Comparison of ENCODE assay signal across 9 cellular contexts in genomic region chr19:49224856-49225255, GRCh38.
DNase-seq lines count a peak whose midpoint lies in the region; ATAC-seq and TF ChIP-seq lines count a peak whose summit lies in the region.
"Had no signal": no experiment of that assay in that cellular context is flagged by ENCODE, and none has a peak within 500 bp of the region (broad histone marks: within the 10 kb centered on the region; RNA-seq: fewer than 3 reads in every experiment).

No MANE protein-coding gene starts in this region.

- H3K9ac ChIP-seq in duodenal mucosa (ENCODE audit: low read depth in 1 of 2, low read length in 2 of 2): no peak overlapping the region

- H3K4me3 ChIP-seq in MG63: no peak overlapping the region
- H3K4me3 ChIP-seq in duodenal mucosa (ENCODE audit: low read depth in 1 of 2, low read length in 2 of 2): peak overlapping the region in 1 of 2 donors; percentile 36

- H3K4me1 ChIP-seq in duodenal mucosa (ENCODE audit: control insufficient read depth in 1 of 2, insufficient read depth in 2 of 2, low read length in 2 of 2): peaks cover 0 to 16% of the 10 kb centered on the region in 2 donors

- peak overlapping the region; percentile 20 for H3K27ac ChIP-seq in duodenal mucosa (ENCODE audit: low read depth, low read length)

- no peak overlapping the region for H3K27ac Mint-ChIP-seq in nephron
- H3K27ac Mint-ChIP-seq: activated naive CD4-positive, alpha-beta T cell treated with anti-CD3 and anti-CD28 coated beads, Interleukin-2, amount 50 U/mL, for 24 hours had no signal

- peaks cover 13% of the 10 kb centered on the region for H3K27me3 Mint-ChIP-seq in nephron (ENCODE audit: low read depth)

- H3K9me3 ChIP-seq in MG63 (peaks cover 3% of the 10 kb centered on the region; the same call in 1 of the 2 replicates), duodenal mucosa (ENCODE audit: control insufficient read depth in 1 of 2, low read length in 2 of 2) (no peaks in the 10 kb centered on the region)

- H3K27me3 ChIP-seq in MG63: no peaks in the 10 kb centered on the region
- H3K27me3 ChIP-seq in duodenal mucosa (ENCODE audit: control insufficient read depth in 1 of 2, insufficient read depth in 2 of 2, low read length in 2 of 2): no peaks in the 10 kb centered on the region

- peak; percentile 28 to 34 (median 34) for TF ChIP-seq CTCF in nephron (IDR thresholded peaks at IDR 0.05; ENCODE audit: unreplicated experiment in 3 of 3)

- peaks cover 5% of the 10 kb centered on the region for H3K4me1 Mint-ChIP-seq in nephron

- H3K36me3 ChIP-seq in MG63 (no peaks in the 10 kb centered on the region), duodenal mucosa (ENCODE audit: control insufficient read depth in 1 of 2, insufficient read depth in 2 of 2, low read length in 2 of 2) (no peaks in the 10 kb centered on the region)

- H3K36me3 Mint-ChIP-seq in nephron (ENCODE audit: low read depth): no peaks in the 10 kb centered on the region
- H3K36me3 Mint-ChIP-seq: activated naive CD4-positive, alpha-beta T cell treated with anti-CD3 and anti-CD28 coated beads, Interleukin-2, amount 50 U/mL, for 24 hours had no signal

- DNase-seq in SIG-M5 treated with dmso at 0.1 percent for 504 hours (lab: John Stamatoyannopoulos, UW; ENCODE audit: unreplicated experiment): peak; percentile 53
- DNase-seq in SIG-M5 (lab: John Stamatoyannopoulos, UW): no peak
- peak; percentile 75 for DNase-seq in MG63
- DNase-seq in RPMI8226: peak; percentile 79
- DNase-seq in C1 segment of cervical spinal cord (lab: John Stamatoyannopoulos, UW): no peak

- ATAC-seq in GM21423 (IDR thresholded peaks at IDR 0.05; ENCODE audit: unreplicated experiment): no peak

- no peak overlapping the region for H3K4me3 Mint-ChIP-seq in nephron
- H3K4me3 Mint-ChIP-seq: activated naive CD4-positive, alpha-beta T cell treated with anti-CD3 and anti-CD28 coated beads, Interleukin-2, amount 50 U/mL, for 24 hours had no signal

- H3K9me3 Mint-ChIP-seq in nephron: peaks cover 4% of the 10 kb centered on the region
- H3K9me3 Mint-ChIP-seq: activated naive CD4-positive, alpha-beta T cell treated with anti-CD3 and anti-CD28 coated beads, Interleukin-2, amount 50 U/mL, for 24 hours had no signal

Comparison
In these comparisons a context has a peak if more than half of its experiments do, and no peak if none do; other contexts are left out.
1. DNase-seq: peak in SIG-M5 treated with dmso at 0.1 percent for 504 hours (single experiment), MG63 (single experiment) and RPMI8226 (single experiment); none in SIG-M5 (single experiment) and C1 segment of cervical spinal cord (0 of 14).